Comparison of ENCODE assay signal across 11 cellular contexts in the genomic region with DNA sequence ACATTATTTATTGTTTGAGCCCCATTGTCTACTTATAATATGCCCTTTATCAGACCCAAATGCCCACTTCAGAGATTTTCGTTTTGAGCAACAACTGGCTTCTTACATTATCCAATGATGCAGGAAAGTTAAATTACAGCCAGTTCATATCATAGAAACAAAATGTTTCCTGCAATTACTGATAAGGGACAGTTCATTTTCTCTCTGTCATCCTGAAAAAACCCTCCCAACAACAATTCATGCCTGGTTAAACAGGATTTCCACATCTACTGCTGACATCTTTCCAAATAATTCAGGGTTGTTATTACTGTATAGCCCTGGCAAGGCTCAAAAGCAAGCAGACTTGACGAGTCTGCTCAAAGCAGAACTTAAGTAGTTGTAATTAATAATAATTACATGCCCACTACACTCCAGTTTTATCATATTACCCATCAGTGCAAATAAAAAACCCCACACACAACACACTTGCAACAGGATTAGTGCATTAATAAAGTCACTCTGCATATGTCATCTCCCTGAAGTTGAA.
DNase-seq lines count a peak whose midpoint lies in the region; TF ChIP-seq lines count a peak whose summit lies in the region.
"Had no signal": no experiment of that assay in that cellular context is flagged by ENCODE, and none has a peak within 500 bp of the region (broad histone marks: within the 10 kb centered on the region; RNA-seq: fewer than 3 reads in every experiment).

No MANE protein-coding gene starts in this region.

- H3K27ac ChIP-seq in mammary epithelial cell (ENCODE audit: insufficient read depth, low read depth, low read length): no peak overlapping the region
- no peak overlapping the region for H3K27ac ChIP-seq in breast epithelium
- no peak overlapping the region for H3K27ac ChIP-seq in SK-N-MC
- no peak overlapping the region for H3K27ac ChIP-seq in subcutaneous abdominal adipose tissue (ENCODE audit: low read depth, low read length)

- TF ChIP-seq CTCF in mammary epithelial cell (conservative IDR thresholded peaks at IDR 0.05 in 1 of 2, IDR thresholded peaks at IDR 0.05 in 1 of 2; ENCODE audit: extremely low read depth in 1 of 2, insufficient read depth in 1 of 2, low read depth in 1 of 2, low read length in 2 of 2) (no peak), breast epithelium (IDR thresholded peaks at IDR 0.05) (no peak), fibroblast of the aortic adventitia (IDR thresholded peaks at IDR 0.05; ENCODE audit: insufficient read depth, low read length) (no peak)

- peak overlapping the region; percentile 34 for H3K4me2 ChIP-seq in mammary epithelial cell (ENCODE audit: insufficient read depth, low read depth, low read length)

- H3K36me3 ChIP-seq in mammary epithelial cell (ENCODE audit: insufficient read depth, low read length): no peaks in the 10 kb centered on the region
- no peaks in the 10 kb centered on the region for H3K36me3 ChIP-seq in breast epithelium
- H3K36me3 ChIP-seq in SK-N-MC (ENCODE audit: insufficient read depth, low read length): no peaks in the 10 kb centered on the region
- no peaks in the 10 kb centered on the region for H3K36me3 ChIP-seq in subcutaneous abdominal adipose tissue (ENCODE audit: control insufficient read depth in 5 of 5, insufficient read depth in 5 of 5, low read length in 5 of 5)

- dilution Hi-C loops in mammary epithelial cell (cut with HindIII; ENCODE audit: low sequenced_read_pairs): loop anchor here (25.0 kb wide), 1 partner anchor 996 kb away; no protein-coding TSS in a partner anchor

- in situ Hi-C loops in mammary epithelial cell (cut with MboI; ENCODE audit: low sequenced_read_pairs in 2 of 2): loop anchor here (10.0 kb wide), 1 partner anchor 1009 kb away; no protein-coding TSS in a partner anchor

- H3K9ac ChIP-seq in mammary epithelial cell (ENCODE audit: insufficient read depth, low read length) (no peak overlapping the region), SK-N-MC (ENCODE audit: insufficient read length) (no peak overlapping the region), subcutaneous abdominal adipose tissue (ENCODE audit: low read length in 5 of 5) (peak overlapping the region in 1 of 5 donors; percentile 2)

- CTCF ChIA-PET in mammary epithelial cell (lab: Charles Lee; ENCODE audit: low non-redundant PET): interaction anchor here (0.6 kb wide), 1 partner anchor 765 kb away, joined by 3 read pairs; no protein-coding TSS in a partner anchor

- intact Hi-C loops in mammary epithelial cell (cut with micrococcal nuclease): loop anchor here (5.0 kb wide), 1 partner anchor 81 kb away; no protein-coding TSS in a partner anchor
- intact Hi-C loops in breast epithelium (cut with DNase I; ENCODE audit: low total_unique reads): no loop called here

- no peak overlapping the region for H3K4me3 ChIP-seq in mammary epithelial cell (replicated peaks in 1 of 3; ENCODE audit: insufficient read depth in 1 of 3, low read depth in 2 of 3, low read length in 3 of 3)
- peak overlapping the region in 1 of 3 donors; percentile 30 for H3K4me3 ChIP-seq in breast epithelium
- peak overlapping the region; percentile 20 for H3K4me3 ChIP-seq in SK-N-MC
- H3K4me3 ChIP-seq in fibroblast of the aortic adventitia (ENCODE audit: low read depth, low read length): no peak overlapping the region
- peak overlapping the region in 4 of 5 donors; percentile 10 to 32 (median 12) for H3K4me3 ChIP-seq in subcutaneous abdominal adipose tissue (ENCODE audit: low read depth in 1 of 5, low read length in 5 of 5)

- no TSS peak for BruUV-seq in mammary epithelial cell (replicated peaks; lab: Mats Ljungman, UMichigan)

- H3K9me3 ChIP-seq in mammary epithelial cell (replicated peaks; ENCODE audit: insufficient read depth, low read length) (peaks cover 4% of the 10 kb centered on the region), breast epithelium (no peaks in the 10 kb centered on the region), SK-N-MC (ENCODE audit: low read depth, low read length) (no peaks in the 10 kb centered on the region), subcutaneous abdominal adipose tissue (ENCODE audit: control insufficient read depth in 5 of 5, low read length in 5 of 5) (no peaks in the 10 kb centered on the region)

- DNase-seq in mammary epithelial cell (no peak), breast epithelium (ENCODE audit: low spot score in 2 of 2) (no peak), SK-N-MC (ENCODE audit: low read depth, low spot score) (no peak), fibroblast of the aortic adventitia (ENCODE audit: low read depth) (peak; percentile 80), SW480 (ENCODE audit: low spot score) (no peak), HuH-7 (ENCODE audit: low spot score) (no peak)
- no peak for DNase-seq in activated CD4-positive, CD25-positive, alpha-beta regulatory T cell treated with anti-CD3 and anti-CD28 coated beads, Interleukin-2, amount 50 U/mL, for 72 hours
- DNase-seq: activated CD4-positive, alpha-beta T cell treated with anti-CD3 and anti-CD28 coated beads, Interleukin-2, amount 10 ng/mL, durations not matched to agents 24 days and 14 days; islet precursor cell; stimulated activated CD4-positive, alpha-beta T cell treated with anti-CD3 and anti-CD28 coated beads, Interleukin-15, amount 100 ng/mL, for 24 hours had no signal

- H3K4me1 ChIP-seq in mammary epithelial cell (ENCODE audit: insufficient read depth, low read length) (peaks cover 7% of the 10 kb centered on the region), breast epithelium (no peaks in the 10 kb centered on the region), subcutaneous abdominal adipose tissue (ENCODE audit: control insufficient read depth in 5 of 5, insufficient read depth in 5 of 5, low read length in 5 of 5) (peaks cover 4 to 21% (median 18%) of the 10 kb centered on the region in 5 donors)

- no peak for TF ChIP-seq POLR2A in breast epithelium (IDR thresholded peaks at IDR 0.05)

- H4K20me1 ChIP-seq in mammary epithelial cell (ENCODE audit: insufficient read depth, low read length): no peaks in the 10 kb centered on the region

- no peaks in the 10 kb centered on the region for H3K79me2 ChIP-seq in mammary epithelial cell (ENCODE audit: insufficient read depth, low read length)

- 45% methylated on average over 2 of the region's 2 CpGs for whole genome bisulfite sequencing in mammary epithelial cell (ENCODE audit: low coverage, missing lambda C conversion rate)

- H2AFZ ChIP-seq in mammary epithelial cell (ENCODE audit: low read depth, low read length): no peak overlapping the region

- H3K27me3 ChIP-seq in mammary epithelial cell (ENCODE audit: insufficient read depth, low read length): no peaks in the 10 kb centered on the region
- no peaks in the 10 kb centered on the region for H3K27me3 ChIP-seq in breast epithelium
- no peaks in the 10 kb centered on the region for H3K27me3 ChIP-seq in subcutaneous abdominal adipose tissue (ENCODE audit: control insufficient read depth in 5 of 5, insufficient read depth in 4 of 5, low read length in 5 of 5)

Comparison
In these comparisons a context has a peak if more than half of its experiments do, and no peak if none do; other contexts are left out.
1. H3K4me3 ChIP-seq: peak in SK-N-MC (single experiment) and subcutaneous abdominal adipose tissue (4 of 5); none in mammary epithelial cell (0 of 3) and fibroblast of the aortic adventitia (single experiment).